In genomic region chr6:36135053-36135731, GRCh38 we compare ENCODE assay signal across 28 cellular contexts. TPM values are rescaled to one million over a fixed set of nuclear protein-coding genes. Genes with fewer than 3 reads are reported as not detected.
DNase-seq lines count a peak whose midpoint lies in the region; ATAC-seq and TF ChIP-seq lines count a peak whose summit lies in the region.
"Had no signal": no experiment of that assay in that cellular context is flagged by ENCODE, and none has a peak within 500 bp of the region (broad histone marks: within the 10 kb centered on the region; RNA-seq: fewer than 3 reads in every experiment).

No MANE protein-coding gene starts in this region.

- no peak overlapping the region for H4K8ac ChIP-seq in IMR-90 (ENCODE audit: low read depth in 2 of 2, low read length in 2 of 2)

- dilution Hi-C loops in IMR-90 (cut with HindIII; ENCODE audit: low sequenced_read_pairs, unreplicated experiment), result no loop called here

- no peaks in the 10 kb centered on the region for H4K20me1 ChIP-seq in IMR-90 (ENCODE audit: insufficient read depth, low read length)

- TF ChIP-seq POLR2A in IMR-90 (IDR thresholded peaks at IDR 0.05; ENCODE audit: low read depth, low read length), result no peak

- H3K27me3 ChIP-seq in IMR-90 (ENCODE audit: control insufficient read depth, insufficient read depth, low read length), result no peaks in the 10 kb centered on the region
- H3K27me3 ChIP-seq: brain microvascular endothelial cell, colonic mucosa, hepatocyte, ovary had no signal

- H3K27me3 Mint-ChIP-seq in activated CD8-positive, alpha-beta T cell treated with anti-CD3 and anti-CD28 coated beads, Interleukin-2, amount 10 ng/mL, durations not matched to agents 7 days and 5 days (ENCODE audit: low read depth), result no peaks in the 10 kb centered on the region
- H3K27me3 Mint-ChIP-seq in neural crest cell (ENCODE audit: low read depth), result peaks cover 16% of the 10 kb centered on the region
- H3K27me3 Mint-ChIP-seq: activated CD4-positive, alpha-beta memory T cell treated with anti-CD3 and anti-CD28 coated beads for 36 hours; type B pancreatic cell had no signal

- no peak overlapping the region for H3K9ac ChIP-seq in IMR-90 (ENCODE audit: low read depth, low read length)

- H3K9me1 ChIP-seq in IMR-90 (ENCODE audit: insufficient read depth, low read length), result peaks cover 12% of the 10 kb centered on the region; the same call in 1 of the 2 replicates

- no peak overlapping the region for H3K4ac ChIP-seq in IMR-90 (ENCODE audit: low read depth, low read length)

- peaks cover 48% of the 10 kb centered on the region for H3K36me3 Mint-ChIP-seq in activated CD8-positive, alpha-beta T cell treated with anti-CD3 and anti-CD28 coated beads, Interleukin-2, amount 10 ng/mL, durations not matched to agents 7 days and 5 days (ENCODE audit: low read depth)
- no peaks in the 10 kb centered on the region for H3K36me3 Mint-ChIP-seq in neural crest cell (ENCODE audit: low read depth)

- no peak overlapping the region for H3K4me2 ChIP-seq in IMR-90 (ENCODE audit: low read depth, low read length)
- H3K4me2 ChIP-seq: hepatocyte, PC-9 had no signal

- POLR2A ChIA-PET in IMR-90 (lab: Charles Lee; ENCODE audit: unreplicated experiment), result no interaction called here
- POLR2A ChIA-PET in activated CD8-positive, alpha-beta T cell treated with anti-CD3 and anti-CD28 coated beads, Interleukin-2, amount 10 ng/mL, durations not matched to agents 7 days and 5 days (lab: Charles Lee), result interaction anchor here (0.7 kb wide), 1 partner anchor 174 kb away, joined by 3 read pairs; no protein-coding TSS in a partner anchor

- BruUV-seq in IMR-90 (replicated peaks; lab: Mats Ljungman, UMichigan), result no TSS peak

- H3K27ac Mint-ChIP-seq in activated CD8-positive, alpha-beta T cell treated with anti-CD3 and anti-CD28 coated beads, Interleukin-2, amount 10 ng/mL, durations not matched to agents 7 days and 5 days, result peak overlapping the region; percentile 31
- H3K27ac Mint-ChIP-seq in neural crest cell (ENCODE audit: unreplicated experiment), result peak overlapping the region; percentile 73
- H3K27ac Mint-ChIP-seq: activated CD4-positive, alpha-beta memory T cell treated with anti-CD3 and anti-CD28 coated beads for 36 hours; nephron; type B pancreatic cell had no signal

- H2BK20ac ChIP-seq in IMR-90 (ENCODE audit: low read depth, low read length), result no peak overlapping the region

- H2BK5ac ChIP-seq in IMR-90 (ENCODE audit: low read depth, low read length, poor library complexity, severe bottlenecking), result no peak overlapping the region

- TF ChIP-seq CTCF in IMR-90 (conservative IDR thresholded peaks at IDR 0.05; ENCODE audit: low read depth, low read length) (no peak), neural crest cell (conservative IDR thresholded peaks at IDR 0.05) (no peak)

- no peak overlapping the region for H3K4me3 ChIP-seq in IMR-90 (ENCODE audit: insufficient read depth, low read depth, low read length)
- H3K4me3 ChIP-seq: colonic mucosa, esophagus muscularis mucosa, GM12878, hepatocyte, ovary, PC-9, stomach had no signal

- intact Hi-C loops in IMR-90 (cut with micrococcal nuclease), result no loop called here
- intact Hi-C loops in posterior vena cava (cut with DNase I), result no loop called here

- peaks cover 0 to 5% of the 10 kb centered on the region in 2 experiments; a peak in 1 of 4 replicates for H3K79me1 ChIP-seq in IMR-90 (ENCODE audit: low read depth in 1 of 2, low read length in 2 of 2)

- no peak overlapping the region for H4K91ac ChIP-seq in IMR-90 (ENCODE audit: insufficient read depth, low read depth, low read length)

- CTCF ChIA-PET in IMR-90 (lab: Yijun Ruan, JAX), result no interaction called here
- CTCF ChIA-PET in activated CD8-positive, alpha-beta T cell treated with anti-CD3 and anti-CD28 coated beads, Interleukin-2, amount 10 ng/mL, durations not matched to agents 7 days and 5 days (lab: Charles Lee), result no interaction called here

- H2BK120ac ChIP-seq in IMR-90 (ENCODE audit: low read depth, low read length), result no peak overlapping the region

- in situ Hi-C loops in IMR-90 (cut with MboI; ENCODE audit: low sequenced_read_pairs), result no loop called here

- H3K9me3 ChIP-seq in IMR-90 (ENCODE audit: control insufficient read depth, insufficient read depth, low read length), result no peaks in the 10 kb centered on the region
- H3K9me3 ChIP-seq: colonic mucosa, esophagus muscularis mucosa, ovary, stomach had no signal

- no peak overlapping the region for H2AK9ac ChIP-seq in IMR-90 (replicated peaks; ENCODE audit: low read depth, low read length, poor library complexity)

- ATAC-seq in IMR-90 (ENCODE audit: low read depth), result no peak
- ATAC-seq in activated CD8-positive, alpha-beta T cell treated with anti-CD3 and anti-CD28 coated beads, Interleukin-2, amount 10 ng/mL, durations not matched to agents 7 days and 5 days, result no peak
- no peak for ATAC-seq in GM18868 (IDR thresholded peaks at IDR 0.05; ENCODE audit: unreplicated experiment)
- ATAC-seq: left lobe of liver, right cardiac atrium had no signal

- no peak overlapping the region for H3K18ac ChIP-seq in IMR-90 (ENCODE audit: low read depth, low read length)

- H3K56ac ChIP-seq in IMR-90 (ENCODE audit: extremely low read depth, insufficient read depth, low read length), result no peak overlapping the region

- H2AFZ ChIP-seq in IMR-90 (replicated peaks; ENCODE audit: low read length, poor library complexity), result no peak overlapping the region
- H2AFZ ChIP-seq: hepatocyte, PC-9 had no signal

- H3K9me3 Mint-ChIP-seq in activated CD8-positive, alpha-beta T cell treated with anti-CD3 and anti-CD28 coated beads, Interleukin-2, amount 10 ng/mL, durations not matched to agents 7 days and 5 days (ENCODE audit: insufficient read depth), result no peaks in the 10 kb centered on the region
- H3K9me3 Mint-ChIP-seq in neural crest cell, result no peaks in the 10 kb centered on the region
- H3K9me3 Mint-ChIP-seq: activated CD4-positive, alpha-beta memory T cell treated with anti-CD3 and anti-CD28 coated beads for 36 hours; nephron; type B pancreatic cell had no signal

- H3K4me3 Mint-ChIP-seq in activated CD8-positive, alpha-beta T cell treated with anti-CD3 and anti-CD28 coated beads, Interleukin-2, amount 10 ng/mL, durations not matched to agents 7 days and 5 days, result no peak overlapping the region
- no peak overlapping the region for H3K4me3 Mint-ChIP-seq in neural crest cell
- H3K4me3 Mint-ChIP-seq: activated CD4-positive, alpha-beta memory T cell treated with anti-CD3 and anti-CD28 coated beads for 36 hours; nephron; type B pancreatic cell had no signal

- TF ChIP-seq RAD21 in IMR-90 (IDR thresholded peaks at IDR 0.05; ENCODE audit: low read length), result no peak

- H4K5ac ChIP-seq in IMR-90 (ENCODE audit: low read depth, low read length), result no peak overlapping the region

- no peak overlapping the region for H3K27ac ChIP-seq in IMR-90 (ENCODE audit: insufficient read depth, low read length)
- H3K27ac ChIP-seq: brain microvascular endothelial cell, colonic mucosa, esophagus muscularis mucosa, hepatocyte, ovary, PC-9, stomach had no signal

- no peak overlapping the region for H2AK5ac ChIP-seq in IMR-90 (ENCODE audit: low read depth, low read length)

- no peak overlapping the region for H3K23ac ChIP-seq in IMR-90 (ENCODE audit: low read depth, low read length)

- no peak overlapping the region for H2BK15ac ChIP-seq in IMR-90 (ENCODE audit: low read depth, low read length)

- 55% methylated on average over 1 of the region's 13 CpGs; no CpG with 5 or more reads in 1 of the 2 experiments for WGBS in IMR-90 (ENCODE audit: extremely low coverage in 2 of 2, insufficient read length in 1 of 2), 2 experiments

- peaks cover 19% of the 10 kb centered on the region for H3K4me1 ChIP-seq in IMR-90 (ENCODE audit: control insufficient read depth, insufficient read depth, low read length)

- DNase-seq in NCI-H2107 treated with DMSO at 0.1 percent for 48 hours (lab: John Stamatoyannopoulos, UW; ENCODE audit: unreplicated experiment) (peak; percentile 5), NCI-H2107 (lab: John Stamatoyannopoulos, UW) (no peak), IMR-90 (no peak), neural crest cell (ENCODE audit: low read depth, low spot score) (no peak), HUDEP-2 (lab: John Stamatoyannopoulos, UW; ENCODE audit: unreplicated experiment in 76 of 76) (no peak), posterior vena cava (ENCODE audit: low spot score) (no peak)
- DNase-seq in activated CD8-positive, alpha-beta T cell treated with anti-CD3 and anti-CD28 coated beads, Interleukin-2, amount 10 ng/mL, durations not matched to agents 7 days and 5 days, result no peak
- DNase-seq: 8988T; activated CD4-positive, alpha-beta memory T cell treated with anti-CD3 and anti-CD28 coated beads for 36 hours; activated gamma-delta T cell; brain microvascular endothelial cell; colonic mucosa; DND-41; midbrain; NCI-H2081; NCI-H510A treated with DMSO at 0.1 percent for 48 hours; ovary; PC-9; right cardiac atrium; SHP77; stomach had no signal

- no peak overlapping the region for H3K14ac ChIP-seq in IMR-90 (replicated peaks; ENCODE audit: low read depth, low read length)

- H3K36me3 ChIP-seq in IMR-90 (ENCODE audit: control insufficient read depth, insufficient read depth, low read length), result peaks cover 4% of the 10 kb centered on the region
- H3K36me3 ChIP-seq: brain microvascular endothelial cell, colonic mucosa, ovary had no signal

- peaks cover 34% of the 10 kb centered on the region for H3K4me1 Mint-ChIP-seq in activated CD8-positive, alpha-beta T cell treated with anti-CD3 and anti-CD28 coated beads, Interleukin-2, amount 10 ng/mL, durations not matched to agents 7 days and 5 days (ENCODE audit: low read depth)
- H3K4me1 Mint-ChIP-seq in neural crest cell, result peaks cover 5% of the 10 kb centered on the region

TF ChIP-seq in IMR-90, 13 proteins besides CTCF, POLR2A, EP300 and RAD21:
- TF ChIP-seq RCOR1 (IDR thresholded peaks at IDR 0.05; ENCODE audit: insufficient replicate concordance, low read length) (no peak), CEBPB (IDR thresholded peaks at IDR 0.05; ENCODE audit: low read depth, low read length) (peak; percentile 56; the same call in 1 of the 2 replicates), MAFK (IDR thresholded peaks at IDR 0.05; ENCODE audit: low read depth, low read length) (no peak), USF2 (IDR thresholded peaks at IDR 0.05; ENCODE audit: low read depth, low read length) (no peak)

RNA-seq across cellular contexts. Expression of gene MAPK13, which starts 4.9 kb away (rescaled TPM):
- 1.9 and 2.0 TPM in 2 replicates for total RNA-seq in IMR-90 (2012; rRNA removed)
- polyA plus RNA-seq in IMR-90 (2012; rRNA removed), result 2.8 and 2.9 TPM in 2 replicates
- polyA plus RNA-seq in IMR-90 (2012; cell fraction: cytosol; rRNA removed), result 2.3 and 2.8 TPM in 2 replicates
- polyA plus RNA-seq in IMR-90 (2012; cell fraction: nucleus; rRNA removed; ENCODE audit: low replicate concordance), result 19.2 and 25.7 TPM in 2 replicates
- total RNA-seq in activated CD8-positive, alpha-beta T cell treated with anti-CD3 and anti-CD28 coated beads, Interleukin-2, amount 10 ng/mL, durations not matched to agents 7 days and 5 days, result 10 to 100 TPM; 42.6 to 43.5 TPM
- total RNA-seq in neural crest cell, result 2.0 TPM in 2 replicates
- 10 to 100 TPM in 1 of 2 donors, 1 to 10 TPM in 1; 7.0 to 10.1 TPM for total RNA-seq in posterior vena cava
